ENCODE assay signal across 33 cellular contexts in the genomic region with DNA sequence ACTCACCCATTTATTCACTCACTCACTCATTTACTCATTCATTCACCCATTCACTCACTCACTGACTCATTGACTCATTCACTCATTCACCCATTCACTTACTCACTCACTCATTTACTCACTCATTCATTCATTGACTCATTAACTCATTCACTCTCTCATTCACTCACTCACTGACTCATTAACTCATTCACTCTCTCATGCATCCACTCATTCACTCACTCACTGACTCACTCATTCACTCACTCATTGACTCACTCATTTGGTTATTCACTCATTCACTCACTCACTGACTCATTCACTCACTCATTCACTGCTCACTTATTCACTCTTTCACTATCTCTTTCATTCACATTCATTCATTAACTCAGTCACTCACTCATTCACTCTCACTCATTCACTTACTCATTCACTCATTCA. TPM values are rescaled to one million over a fixed set of nuclear protein-coding genes. Genes with fewer than 3 reads are reported as not detected.
"Had no signal": no experiment of that assay in that cellular context is flagged by ENCODE, and none has a peak within 500 bp of the region (broad histone marks: within the 10 kb centered on the region; RNA-seq: fewer than 3 reads in every experiment).

No MANE protein-coding gene starts in this region.

- H3K4me1 ChIP-seq: prostate gland had no signal

- H3K4me3 ChIP-seq: ovary, prostate gland, smooth muscle cell had no signal

- H3K27ac ChIP-seq: ovary, prostate gland, VCaP had no signal

- H3K36me3 ChIP-seq: ovary, prostate gland had no signal

- H3K4me2 ChIP-seq: smooth muscle cell had no signal

- H3K9me3 ChIP-seq: ovary, prostate gland had no signal

- H3K27me3 ChIP-seq: ovary had no signal

- FAIRE-seq: colon, endometrium, kidney, TTC549 had no signal

- DNase-seq: activated CD4-positive, alpha-beta T cell treated with anti-CD3 and anti-CD28 coated beads for 4 hours; activated CD4-positive, alpha-beta T cell treated with anti-CD3 and anti-CD28 coated beads, Interleukin-2, amount 50 U/mL, for 48 hours; activated CD8-positive, alpha-beta memory T cell treated with anti-CD3 and anti-CD28 coated beads for 24 hours; activated gamma-delta T cell; activated naive CD4-positive, alpha-beta T cell treated with anti-CD3 and anti-CD28 coated beads, Interleukin-2, amount 50 U/mL, for 16 hours; activated naive CD8-positive, alpha-beta T cell treated with anti-CD3 and anti-CD28 coated beads, Interleukin-2, amount 50 U/mL, for 24 hours; amygdala; dermis blood vessel endothelial cell; effector CD8-positive, alpha-beta T cell; head of caudate nucleus; hippocampal formation; kidney; left colon; midbrain; naive thymus-derived CD4-positive, alpha-beta T cell; ovary; stimulated activated CD4-positive, alpha-beta T cell treated with anti-CD3 and anti-CD28 coated beads, Interleukin-1b, Interleukin-23, amount 100 ng/mL, for 48 hours; stimulated activated CD4-positive, alpha-beta T cell treated with anti-CD3 and anti-CD28 coated beads, Interleukin-4, amount 100 ng/mL, for 4 hours; stimulated activated CD8-positive, alpha-beta memory T cell treated with anti-CD3 and anti-CD28 coated beads, Interleukin-4, amount 100 ng/mL, for 48 hours; stimulated activated naive CD8-positive, alpha-beta T cell treated with anti-CD3 and anti-CD28 coated beads, Interleukin-15, amount 100 ng/mL, for 72 hours; substantia nigra had no signal

- ATAC-seq: activated naive CD8-positive, alpha-beta T cell treated with anti-CD3 and anti-CD28 coated beads, Interleukin-2, amount 50 U/mL, for 24 hours; left colon; naive thymus-derived CD4-positive, alpha-beta T cell; stimulated activated memory B cell treated with anti-CD40 and anti-IgM and Interleukin-4, amounts not matched to agents 10 μg/mL and 1 μg/mL and 100 μg/mL, for 72 hours; stimulated activated naive CD8-positive, alpha-beta T cell treated with anti-CD3 and anti-CD28 coated beads, Interleukin-15, amount 100 ng/mL, for 72 hours had no signal

RNA-seq across cellular contexts. Expression of a gene that starts 2.5 kb away (rescaled TPM):
- total RNA-seq: dermis blood vessel endothelial cell; epithelial cell of proximal tubule; fibroblast of villous mesenchyme; liver; naive thymus-derived CD4-positive, alpha-beta T cell; smooth muscle cell; T-helper 1 cell treated with Interleukin-12 subunit alpha and Interleukin-12 subunit beta and Interleukin-4 antibody, amounts not matched to agents 30 ng/mL and 1 ng/mL, for 36 hours had no signal
- polyA plus RNA-seq: liver; naive thymus-derived CD4-positive, alpha-beta T cell; neural cell; ovary; smooth muscle cell had no signal
